In the genomic region with DNA sequence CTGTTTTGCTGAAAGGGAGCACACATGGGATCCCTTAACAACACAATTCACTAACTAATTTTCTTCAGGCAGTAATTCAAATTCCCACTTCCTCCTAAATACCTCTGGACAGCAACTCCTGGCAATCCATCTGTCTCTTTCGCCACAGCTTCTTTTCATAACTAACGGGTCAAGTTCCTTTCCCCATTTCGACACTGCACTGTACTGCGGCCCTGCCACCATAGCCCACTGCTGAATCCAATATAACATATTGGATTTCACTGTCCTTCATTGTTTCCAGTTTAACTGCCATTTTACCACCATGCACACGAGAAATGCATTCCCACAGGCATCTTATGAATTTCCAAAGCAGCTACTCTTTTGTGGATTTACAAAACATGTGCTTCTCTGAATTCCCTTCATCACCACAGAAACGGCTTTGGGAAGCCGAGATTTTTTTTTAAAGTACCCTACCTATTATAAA, we compare ENCODE assay signal across 9 cellular contexts. TPM values are rescaled to one million over a fixed set of nuclear protein-coding genes. Genes with fewer than 3 reads are reported as not detected.
DNase-seq lines count a peak whose midpoint lies in the region; ATAC-seq, FAIRE-seq and TF ChIP-seq lines count a peak whose summit lies in the region.
"Had no signal": no experiment of that assay in that cellular context is flagged by ENCODE, and none has a peak within 500 bp of the region (broad histone marks: within the 10 kb centered on the region; RNA-seq: fewer than 3 reads in every experiment).

No MANE protein-coding gene starts in this region.

- 26% methylated on average over 7 of the region's 7 CpGs; no CpG with 5 or more reads in 1 of the 2 experiments for WGBS in H1 (ENCODE audit: extremely low coverage in 1 of 2, insufficient coverage in 1 of 2, insufficient read length in 1 of 2, insufficient replicate concordance in 2 of 2, low coverage in 1 of 2, low lambda C conversion rate in 2 of 2, missing lambda C conversion rate in 1 of 2), 2 experiments

- peak overlapping the region; percentile 74 for H3K4me2 ChIP-seq in GM23338
- H3K4me2 ChIP-seq in H1 (ENCODE audit: insufficient read depth in 1 of 2, low read depth in 2 of 2, low read length in 2 of 2): peak overlapping the region; percentile 83 to 85

- no peak overlapping the region for H3K27ac ChIP-seq in GM23338 (ENCODE audit: low read depth)
- H3K27ac ChIP-seq in H1 (ENCODE audit: low read depth, low read length): no peak overlapping the region

- H3K4ac ChIP-seq in H1 (replicated peaks; ENCODE audit: insufficient read length, low read depth, low read length): peak overlapping the region; percentile 66

- H3K56ac ChIP-seq in H1 (replicated peaks; ENCODE audit: insufficient read length, low read depth, low read length): no peak overlapping the region

- H2BK15ac ChIP-seq in H1 (ENCODE audit: low read length): no peak overlapping the region; the same call in 1 of the 2 replicates

- no peak overlapping the region for H4K8ac ChIP-seq in H1 (ENCODE audit: extremely low read depth, insufficient read depth, low read length)

- peak overlapping the region; percentile 58 for H3K4me3 ChIP-seq in GM23338
- H3K4me3 ChIP-seq in H1 (ENCODE audit: extremely low read depth in 1 of 4, insufficient read depth in 2 of 4, low read depth in 3 of 4, low read length in 4 of 4): peak overlapping the region; percentile 78 to 99 (median 83)

- no peak overlapping the region; the same call in 1 of the 2 replicates for H2BK5ac ChIP-seq in H1 (ENCODE audit: low read depth, low read length)

- no peak overlapping the region for H2BK12ac ChIP-seq in H1 (ENCODE audit: low read depth, low read length)

- H3K9me3 Mint-ChIP-seq in GM23338: peaks cover 7% of the 10 kb centered on the region
- H3K9me3 Mint-ChIP-seq in stimulated activated effector memory CD8-positive, alpha-beta T cell treated with anti-CD3 and anti-CD28 coated beads, Interleukin-12 subunit alpha, Interleukin-12 subunit beta, amount 100 ng/mL, for 72 hours: no peaks in the 10 kb centered on the region

- no peak for TF ChIP-seq RAD21 in H1 (IDR thresholded peaks at IDR 0.05 in 1 of 2, conservative IDR thresholded peaks at IDR 0.05 in 1 of 2; ENCODE audit: low read depth in 2 of 2, low read length in 2 of 2)

- peaks cover 6% of the 10 kb centered on the region for H3K27me3 Mint-ChIP-seq in GM23338 (ENCODE audit: insufficient read depth, low read depth, poor library complexity)
- H3K27me3 Mint-ChIP-seq: dendritic cell treated with granulocyte-macrophage colony-stimulating factor and Interleukin-4, amounts not matched to agents 40 ng/mL and 50 ng/mL, for 4 days had no signal

- H3K27ac Mint-ChIP-seq in GM23338: no peak overlapping the region
- no peak overlapping the region for H3K27ac Mint-ChIP-seq in stimulated activated effector memory CD8-positive, alpha-beta T cell treated with anti-CD3 and anti-CD28 coated beads, Interleukin-12 subunit alpha, Interleukin-12 subunit beta, amount 100 ng/mL, for 72 hours
- H3K27ac Mint-ChIP-seq: dendritic cell treated with granulocyte-macrophage colony-stimulating factor and Interleukin-4, amounts not matched to agents 40 ng/mL and 50 ng/mL, for 4 days had no signal

- DNase-seq in A172 (ENCODE audit: low spot score): peak; percentile 31
- DNase-seq in GM23338 (ENCODE audit: low spot score): peak; percentile 16
- peak; percentile 42 for DNase-seq in NOMO-1 treated with DMSO at 0.1 percent for 48 hours (lab: John Stamatoyannopoulos, UW; ENCODE audit: unreplicated experiment)
- DNase-seq in H1 (ENCODE audit: low read depth in 1 of 2, low spot score in 2 of 2): no peak
- DNase-seq in mucosa of gallbladder (ENCODE audit: low spot score): peak; percentile 31
- DNase-seq in T1000 (lab: John Stamatoyannopoulos, UW): no peak
- no peak for DNase-seq in stimulated activated effector memory CD8-positive, alpha-beta T cell treated with anti-CD3 and anti-CD28 coated beads, Interleukin-12 subunit alpha, Interleukin-12 subunit beta, amount 100 ng/mL, for 72 hours (ENCODE audit: low spot score in 2 of 2)
- DNase-seq in HPDE6-E6E7 (ENCODE audit: extremely low spot score): no peak

- no peak overlapping the region for H3K14ac ChIP-seq in H1 (ENCODE audit: insufficient read length)

- TF ChIP-seq POLR2A in H1 (IDR thresholded peaks at IDR 0.05; ENCODE audit: control extremely low read depth in 1 of 2, low read depth in 2 of 2, low read length in 2 of 2): no peak

- no peak overlapping the region for H4K5ac ChIP-seq in H1 (ENCODE audit: insufficient read length, low read depth, low read length)

- H3K18ac ChIP-seq in H1 (ENCODE audit: extremely low read depth, low read length): no peak overlapping the region

- 0 out of 4 replicates have a peak, but pooled peaks cover 0 to under 1% of the 10 kb centered on the region in 2 experiments for H3K9me3 ChIP-seq in H1 (ENCODE audit: insufficient read depth in 2 of 2, low read depth in 1 of 2, low read length in 1 of 2)

- H3K4me3 Mint-ChIP-seq in GM23338: no peak overlapping the region
- H3K4me3 Mint-ChIP-seq in stimulated activated effector memory CD8-positive, alpha-beta T cell treated with anti-CD3 and anti-CD28 coated beads, Interleukin-12 subunit alpha, Interleukin-12 subunit beta, amount 100 ng/mL, for 72 hours: no peak overlapping the region
- H3K4me3 Mint-ChIP-seq: dendritic cell treated with granulocyte-macrophage colony-stimulating factor and Interleukin-4, amounts not matched to agents 40 ng/mL and 50 ng/mL, for 4 days had no signal

- H3K79me2 ChIP-seq in GM23338 (replicated peaks; ENCODE audit: insufficient read depth) (peaks cover 56% of the 10 kb centered on the region), H1 (ENCODE audit: control insufficient read depth in 1 of 2, insufficient read depth in 2 of 2, low read length in 2 of 2) (peaks cover 12 to 56% of the 10 kb centered on the region in 2 experiments)

- CTCF ChIA-PET in H1 (lab: Charles Lee; ENCODE audit: partially characterized antibody): interaction anchor here (1.1 to 1.3 kb wide), 3 partner anchors 12 to 67 kb away, joined by 3 to 6 read pairs (median 4); no protein-coding TSS in a partner anchor

- POLR2A ChIA-PET in H1 (lab: Charles Lee; ENCODE audit: partially characterized antibody): interaction anchor here (1.0 to 9.4 kb wide), 7 partner anchors 9 to 154 kb away, joined by 3 to 108 read pairs (median 7); a partner anchor contains a TSS

- H3K36me3 ChIP-seq in GM23338 (ENCODE audit: insufficient read depth): no peaks in the 10 kb centered on the region; the same call in 1 of the 2 replicates
- H3K36me3 ChIP-seq in H1 (ENCODE audit: control insufficient read depth in 2 of 4, insufficient read depth in 4 of 4, low read length in 3 of 4): no peaks in the 10 kb centered on the region

- H3K36me3 Mint-ChIP-seq in GM23338 (ENCODE audit: low read depth): peaks cover 2% of the 10 kb centered on the region; the same call in 2 of the 3 replicates
- H3K36me3 Mint-ChIP-seq in stimulated activated effector memory CD8-positive, alpha-beta T cell treated with anti-CD3 and anti-CD28 coated beads, Interleukin-12 subunit alpha, Interleukin-12 subunit beta, amount 100 ng/mL, for 72 hours: no peaks in the 10 kb centered on the region

- no peak overlapping the region for H2BK120ac ChIP-seq in H1 (replicated peaks; ENCODE audit: low read depth, low read length)

- ATAC-seq in GM23338: no peak
- no peak for ATAC-seq in stimulated activated effector memory CD8-positive, alpha-beta T cell treated with anti-CD3 and anti-CD28 coated beads, Interleukin-12 subunit alpha, Interleukin-12 subunit beta, amount 100 ng/mL, for 72 hours

- no peak overlapping the region for H2BK20ac ChIP-seq in H1 (ENCODE audit: low read length)

- no peak overlapping the region for H2AFZ ChIP-seq in GM23338
- H2AFZ ChIP-seq in H1 (ENCODE audit: low read length): no peak overlapping the region

- H3K4me1 ChIP-seq in GM23338 (ENCODE audit: insufficient read depth) (peaks cover 18% of the 10 kb centered on the region; the same call in 1 of the 2 replicates), H1 (replicated peaks in 1 of 4; ENCODE audit: control insufficient read depth in 3 of 4, insufficient read depth in 4 of 4, low read length in 3 of 4) (peaks cover 0 to 6% (median 2%) of the 10 kb centered on the region in 4 experiments; a peak in 4 of 7 replicates)

- H3K79me1 ChIP-seq in H1 (ENCODE audit: low read depth, low read length): peaks cover 3% of the 10 kb centered on the region; the same call in 1 of the 2 replicates

- H3K9ac ChIP-seq in H1 (replicated peaks in 1 of 4; ENCODE audit: extremely low read depth in 1 of 4, low read depth in 3 of 4, low read length in 3 of 4): peak overlapping the region in 1 of 4 experiments; percentile 12; a peak in 4 of 7 replicates

- H4K91ac ChIP-seq in H1 (replicated peaks; ENCODE audit: insufficient read length, low read length): no peak overlapping the region

- TF ChIP-seq CTCF in GM23338 (conservative IDR thresholded peaks at IDR 0.05; ENCODE audit: low read depth in 2 of 2) (no peak), H1 (IDR thresholded peaks at IDR 0.05; ENCODE audit: control extremely low read depth in 1 of 3, insufficient read depth in 1 of 3, low read depth in 1 of 3, low read length in 3 of 3) (no peak)

- TF ChIP-seq EP300 in H1 (IDR thresholded peaks at IDR 0.05; ENCODE audit: borderline replicate concordance in 1 of 2, low read depth in 2 of 2, low read length in 2 of 2): no peak

- no peak overlapping the region for H3K23ac ChIP-seq in H1 (ENCODE audit: insufficient read length)

- H3K27me3 ChIP-seq in GM23338 (ENCODE audit: insufficient read depth) (no peaks in the 10 kb centered on the region), H1 (replicated peaks in 1 of 4; ENCODE audit: control insufficient read depth in 3 of 4, extremely low read depth in 1 of 4, insufficient read depth in 3 of 4, low read length in 3 of 4) (no peaks in the 10 kb centered on the region)

- H3F3A ChIP-seq in GM23338 (replicated peaks; ENCODE audit: low read depth): 0 out of 2 replicates have a peak, but pooled peaks cover 3% of the 10 kb centered on the region

- H3K23me2 ChIP-seq in H1 (ENCODE audit: low read depth, low read length): peaks cover 5% of the 10 kb centered on the region; the same call in 1 of the 2 replicates

- no peak overlapping the region for H2AK5ac ChIP-seq in H1 (ENCODE audit: low read depth, low read length)

- H3K9me2 ChIP-seq in GM23338 (ENCODE audit: insufficient read depth): no peaks in the 10 kb centered on the region

- FAIRE-seq in H1 (lab: Jason Lieb, UNC): no peak

- peaks cover 19% of the 10 kb centered on the region for H3K4me1 Mint-ChIP-seq in GM23338
- H3K4me1 Mint-ChIP-seq in stimulated activated effector memory CD8-positive, alpha-beta T cell treated with anti-CD3 and anti-CD28 coated beads, Interleukin-12 subunit alpha, Interleukin-12 subunit beta, amount 100 ng/mL, for 72 hours: peaks cover 13% of the 10 kb centered on the region

- peaks cover 7% of the 10 kb centered on the region; the same call in 1 of the 2 replicates for H4K20me1 ChIP-seq in GM23338 (replicated peaks; ENCODE audit: insufficient read depth)
- peaks cover 0 to 5% of the 10 kb centered on the region in 2 experiments for H4K20me1 ChIP-seq in H1 (replicated peaks in 1 of 2; ENCODE audit: control insufficient read depth in 1 of 2, insufficient read depth in 2 of 2, low read length in 2 of 2)

RNA-seq across cellular contexts. Expression of a gene that starts 1.4 kb away (rescaled TPM):
- 12.8 and 13.1 TPM in 2 replicates for total RNA-seq in A172 (2014; rRNA removed; shearing (Covaris generic))
- total RNA-seq in GM23338 (2014; rRNA removed; shearing (Covaris generic)): 31.1 and 32.5 TPM in 2 replicates
- polyA plus RNA-seq in GM23338 (2016; fragmentation: Nextera tagmentation; extraction: Ambion mirVana) (11.5 and 12.1 TPM in 2 replicates), H1 (2011; rRNA removed) (9.8 and 14.1 TPM in 2 replicates)
- total RNA-seq in H1 (2021; fragmentation: NEBNext Ultra II Directional; extraction: Animal tissue kit (Norgen Biotek cat#: 25700)): 36.3 and 36.9 TPM in 2 replicates
- 16.4 TPM for polyA plus RNA-seq in H1 (2011; cell fraction: cytosol; rRNA removed)
- polyA plus RNA-seq in H1 (2011; cell fraction: nucleus; rRNA removed): 9.2 TPM
- polyA plus RNA-seq in H1 (2012, experiment 1 of 2): 7.1 to 10.1 TPM (median 8.8 TPM) in 4 replicates
- 1.7 TPM for polyA plus RNA-seq in H1 (2012, experiment 2 of 2)
- 20.5 TPM for polyA plus RNA-seq in H1 (2013, experiment 1 of 2)
- polyA plus RNA-seq in H1 (2013, experiment 2 of 2): 19.7 TPM
- 31.4 and 33.5 TPM in 2 replicates for polyA minus RNA-seq in H1 (2011; rRNA and poly(A)+ RNA removed)
- 20.0 TPM for polyA minus RNA-seq in H1 (2011; cell fraction: cytosol; rRNA and poly(A)+ RNA removed)
- polyA minus RNA-seq in H1 (2011; cell fraction: nucleus; rRNA and poly(A)+ RNA removed): 13.4 TPM
- 30.7 TPM for total RNA-seq in mucosa of gallbladder

RNA-seq across cellular contexts. Expression of a gene that starts 34.8 kb away (rescaled TPM):
- 1,978 and 2,323 TPM in 2 replicates for total RNA-seq in A172 (2014; rRNA removed; shearing (Covaris generic))
- total RNA-seq in GM23338 (2014; rRNA removed; shearing (Covaris generic)): 1,675 and 2,175 TPM in 2 replicates
- polyA plus RNA-seq in GM23338 (2016; fragmentation: Nextera tagmentation; extraction: Ambion mirVana) (1,755 and 1,834 TPM in 2 replicates), H1 (2011; rRNA removed) (9,129 and 11,142 TPM in 2 replicates)
- 2,408 and 2,434 TPM in 2 replicates for total RNA-seq in H1 (2021; fragmentation: NEBNext Ultra II Directional; extraction: Animal tissue kit (Norgen Biotek cat#: 25700))
- polyA plus RNA-seq in H1 (2011; cell fraction: cytosol; rRNA removed): 8,215 TPM
- 3,355 TPM for polyA plus RNA-seq in H1 (2011; cell fraction: nucleus; rRNA removed)
- polyA plus RNA-seq in H1 (2012, experiment 1 of 2): 3,709 to 4,828 TPM (median 4,408 TPM) in 4 replicates
- polyA plus RNA-seq in H1 (2012, experiment 2 of 2): 11,667 TPM
- polyA plus RNA-seq in H1 (2013, experiment 1 of 2): 2,351 TPM
- 2,290 TPM for polyA plus RNA-seq in H1 (2013, experiment 2 of 2)
- 1,789 and 1,888 TPM in 2 replicates for polyA minus RNA-seq in H1 (2011; rRNA and poly(A)+ RNA removed)
- 687 TPM for polyA minus RNA-seq in H1 (2011; cell fraction: cytosol; rRNA and poly(A)+ RNA removed)
- polyA minus RNA-seq in H1 (2011; cell fraction: nucleus; rRNA and poly(A)+ RNA removed): 811 TPM
- total RNA-seq in mucosa of gallbladder: 896 TPM

Comparison
In these comparisons a context has a peak if more than half of its experiments do, and no peak if none do; other contexts are left out.
1. DNase-seq: peak in A172 (single experiment), GM23338 (single experiment), NOMO-1 treated with DMSO at 0.1 percent for 48 hours (single experiment) and mucosa of gallbladder (single experiment); none in H1 (0 of 2), T1000 (single experiment), stimulated activated effector memory CD8-positive, alpha-beta T cell treated with anti-CD3 and anti-CD28 coated beads, Interleukin-12 subunit alpha, Interleukin-12 subunit beta, amount 100 ng/mL, for 72 hours (0 of 2) and HPDE6-E6E7 (single experiment).